8 cellular contexts compared by ENCODE assay signal in the genomic region with DNA sequence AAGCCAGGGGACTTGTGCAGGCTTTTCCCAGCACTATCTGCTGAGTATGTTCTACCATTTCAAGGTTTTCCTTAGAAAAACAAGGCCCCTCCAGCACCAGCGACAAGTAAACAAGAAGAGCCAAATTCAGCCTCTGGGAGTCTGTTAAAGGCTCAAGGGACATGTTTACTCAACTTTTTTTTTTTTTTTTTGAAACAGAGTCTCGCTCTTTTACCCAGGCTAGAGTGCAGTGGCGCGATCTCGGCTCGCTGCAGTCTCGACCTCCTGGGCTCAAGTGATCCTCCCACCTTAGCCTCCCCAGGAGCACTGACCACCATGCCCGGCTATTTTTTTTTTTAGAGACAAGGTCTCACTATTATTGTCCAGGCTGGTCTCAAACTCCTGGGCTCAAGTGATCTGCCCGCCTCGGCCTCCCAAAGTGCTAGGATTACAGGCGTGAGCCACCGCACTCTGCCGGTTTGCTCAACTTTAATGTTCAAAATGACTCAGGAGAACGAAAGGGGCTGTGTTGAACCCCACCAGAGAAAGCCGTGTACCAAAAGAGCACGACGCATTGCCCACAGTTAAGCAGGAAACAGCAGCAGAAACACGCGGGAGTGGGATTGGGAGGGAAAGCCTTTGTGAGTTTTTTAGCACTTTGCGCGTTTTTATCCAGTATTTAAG. TPM values are rescaled to one million over a fixed set of nuclear protein-coding genes. Genes with fewer than 3 reads are reported as not detected.
A peak's percentile ranks its signal among the peaks of the same experiment; 100 is the strongest.
DNase-seq lines count a peak whose midpoint lies in the region; ATAC-seq and TF ChIP-seq lines count a peak whose summit lies in the region.

No MANE protein-coding gene starts in this region.

- intact Hi-C loops in gastrocnemius medialis (cut with DNase I; ENCODE audit: low total_unique reads): loop anchor here (1.0 to 10.0 kb wide), 5 partner anchors 13 to 472 kb away; a partner anchor contains a TSS

- H3K4me1 Mint-ChIP-seq in activated CD4-positive, alpha-beta memory T cell treated with anti-CD3 and anti-CD28 coated beads, Interleukin-2, amount 10 ng/mL, durations not matched to agents 7 days and 5 days: peaks cover 41% of the 10 kb centered on the region

- peak; percentile 32 for ATAC-seq in GM19023 (IDR thresholded peaks at IDR 0.05; ENCODE audit: unreplicated experiment)
- ATAC-seq in HG03135 (IDR thresholded peaks at IDR 0.05; ENCODE audit: unreplicated experiment): peak; percentile 12
- ATAC-seq in foreskin keratinocyte: peak; percentile 41
- ATAC-seq in gastrocnemius medialis: peak in 1 of 2 donors; percentile 19

- H3K4me3 Mint-ChIP-seq in activated CD4-positive, alpha-beta memory T cell treated with anti-CD3 and anti-CD28 coated beads, Interleukin-2, amount 10 ng/mL, durations not matched to agents 7 days and 5 days: peak overlapping the region; percentile 96

- peak; percentile 52 for DNase-seq in activated CD4-positive, alpha-beta memory T cell treated with anti-CD3 and anti-CD28 coated beads, Interleukin-2, amount 10 ng/mL, durations not matched to agents 7 days and 5 days
- DNase-seq in foreskin keratinocyte (no peak), gastrocnemius medialis (no peak), OCI-M2 (lab: John Stamatoyannopoulos, UW; ENCODE audit: unreplicated experiment) (no peak), germinal center (ENCODE audit: low spot score) (no peak), foreskin melanocyte (no peak)

- no peaks in the 10 kb centered on the region for H3K9me3 ChIP-seq in gastrocnemius medialis

- H3K4me1 ChIP-seq in foreskin keratinocyte (no peaks in the 10 kb centered on the region), gastrocnemius medialis (peaks cover 18 to 24% of the 10 kb centered on the region in 2 donors)

- H3K9me3 Mint-ChIP-seq in activated CD4-positive, alpha-beta memory T cell treated with anti-CD3 and anti-CD28 coated beads, Interleukin-2, amount 10 ng/mL, durations not matched to agents 7 days and 5 days: no peaks in the 10 kb centered on the region

- H3K27ac Mint-ChIP-seq in activated CD4-positive, alpha-beta memory T cell treated with anti-CD3 and anti-CD28 coated beads, Interleukin-2, amount 10 ng/mL, durations not matched to agents 7 days and 5 days: peak overlapping the region; percentile 97

- TF ChIP-seq POLR2A in gastrocnemius medialis (IDR thresholded peaks at IDR 0.05): no peak

- H3K27ac ChIP-seq in foreskin keratinocyte: peak overlapping the region; percentile 29
- H3K27ac ChIP-seq in gastrocnemius medialis: peak overlapping the region; percentile 90 to 97 (median 94)

- no peaks in the 10 kb centered on the region for H3K27me3 ChIP-seq in foreskin keratinocyte
- H3K27me3 ChIP-seq in gastrocnemius medialis: no peaks in the 10 kb centered on the region

- POLR2A ChIA-PET in activated CD4-positive, alpha-beta memory T cell treated with anti-CD3 and anti-CD28 coated beads, Interleukin-2, amount 10 ng/mL, durations not matched to agents 7 days and 5 days (lab: Charles Lee): interaction anchor here (1.4 to 2.2 kb wide), 2 partner anchors 32 to 46 kb away, joined by 5 to 17 read pairs; no protein-coding TSS in a partner anchor

- in situ Hi-C loops in gastrocnemius medialis (cut with MboI; ENCODE audit: low sequenced_read_pairs in 4 of 4): no loop called here

- peak overlapping the region; percentile 74 to 91 (median 87) for H3K4me3 ChIP-seq in gastrocnemius medialis

- TF ChIP-seq CTCF in foreskin keratinocyte (conservative IDR thresholded peaks at IDR 0.05): no peak
- TF ChIP-seq CTCF in gastrocnemius medialis (IDR thresholded peaks at IDR 0.05 in 4 of 5, conservative IDR thresholded peaks at IDR 0.05 in 1 of 5): no peak

- peaks cover 0 to 10% of the 10 kb centered on the region in 2 donors for H3K36me3 ChIP-seq in gastrocnemius medialis

- H3K27me3 Mint-ChIP-seq in activated CD4-positive, alpha-beta memory T cell treated with anti-CD3 and anti-CD28 coated beads, Interleukin-2, amount 10 ng/mL, durations not matched to agents 7 days and 5 days: no peaks in the 10 kb centered on the region

- H3K36me3 Mint-ChIP-seq in activated CD4-positive, alpha-beta memory T cell treated with anti-CD3 and anti-CD28 coated beads, Interleukin-2, amount 10 ng/mL, durations not matched to agents 7 days and 5 days (ENCODE audit: low read depth): peaks cover 34% of the 10 kb centered on the region

- CTCF ChIA-PET in activated CD4-positive, alpha-beta memory T cell treated with anti-CD3 and anti-CD28 coated beads, Interleukin-2, amount 10 ng/mL, durations not matched to agents 7 days and 5 days (lab: Charles Lee): no interaction called here

RNA-seq across cellular contexts. Expression of a gene that starts 0.8 kb away (rescaled TPM):
- 100 to 1,000 TPM; 115 to 117 TPM for total RNA-seq in activated CD4-positive, alpha-beta memory T cell treated with anti-CD3 and anti-CD28 coated beads, Interleukin-2, amount 10 ng/mL, durations not matched to agents 7 days and 5 days
- total RNA-seq in foreskin keratinocyte (166 and 183 TPM in 2 replicates), gastrocnemius medialis (100 to 1,000 TPM; 227 to 342 (median 250) TPM)
- 142 and 187 TPM in 2 replicates for polyA plus RNA-seq in foreskin keratinocyte

RNA-seq across cellular contexts. Expression of a gene that starts 12.3 kb away (rescaled TPM):
- 10 to 100 TPM; 19.6 to 22.6 TPM for total RNA-seq in activated CD4-positive, alpha-beta memory T cell treated with anti-CD3 and anti-CD28 coated beads, Interleukin-2, amount 10 ng/mL, durations not matched to agents 7 days and 5 days
- 29.4 and 36.2 TPM in 2 replicates for total RNA-seq in foreskin keratinocyte
- polyA plus RNA-seq in foreskin keratinocyte: 28.4 and 40.1 TPM in 2 replicates
- 10 to 100 TPM; 25.6 to 69.7 (median 39.8) TPM for total RNA-seq in gastrocnemius medialis

RNA-seq across cellular contexts. Expression of a gene that starts 29.5 kb away (rescaled TPM):
- 10 to 100 TPM; 29.8 to 30.6 TPM for total RNA-seq in activated CD4-positive, alpha-beta memory T cell treated with anti-CD3 and anti-CD28 coated beads, Interleukin-2, amount 10 ng/mL, durations not matched to agents 7 days and 5 days
- total RNA-seq in foreskin keratinocyte (14.8 and 16.8 TPM in 2 replicates), gastrocnemius medialis (10 to 100 TPM in 1 of 4 donors, 1 to 10 TPM in 3; 6.2 to 12.5 (median 9.1) TPM)
- polyA plus RNA-seq in foreskin keratinocyte: 10.4 and 11.5 TPM in 2 replicates
